ENCODE assay signal across 8 cellular contexts in the genomic region with DNA sequence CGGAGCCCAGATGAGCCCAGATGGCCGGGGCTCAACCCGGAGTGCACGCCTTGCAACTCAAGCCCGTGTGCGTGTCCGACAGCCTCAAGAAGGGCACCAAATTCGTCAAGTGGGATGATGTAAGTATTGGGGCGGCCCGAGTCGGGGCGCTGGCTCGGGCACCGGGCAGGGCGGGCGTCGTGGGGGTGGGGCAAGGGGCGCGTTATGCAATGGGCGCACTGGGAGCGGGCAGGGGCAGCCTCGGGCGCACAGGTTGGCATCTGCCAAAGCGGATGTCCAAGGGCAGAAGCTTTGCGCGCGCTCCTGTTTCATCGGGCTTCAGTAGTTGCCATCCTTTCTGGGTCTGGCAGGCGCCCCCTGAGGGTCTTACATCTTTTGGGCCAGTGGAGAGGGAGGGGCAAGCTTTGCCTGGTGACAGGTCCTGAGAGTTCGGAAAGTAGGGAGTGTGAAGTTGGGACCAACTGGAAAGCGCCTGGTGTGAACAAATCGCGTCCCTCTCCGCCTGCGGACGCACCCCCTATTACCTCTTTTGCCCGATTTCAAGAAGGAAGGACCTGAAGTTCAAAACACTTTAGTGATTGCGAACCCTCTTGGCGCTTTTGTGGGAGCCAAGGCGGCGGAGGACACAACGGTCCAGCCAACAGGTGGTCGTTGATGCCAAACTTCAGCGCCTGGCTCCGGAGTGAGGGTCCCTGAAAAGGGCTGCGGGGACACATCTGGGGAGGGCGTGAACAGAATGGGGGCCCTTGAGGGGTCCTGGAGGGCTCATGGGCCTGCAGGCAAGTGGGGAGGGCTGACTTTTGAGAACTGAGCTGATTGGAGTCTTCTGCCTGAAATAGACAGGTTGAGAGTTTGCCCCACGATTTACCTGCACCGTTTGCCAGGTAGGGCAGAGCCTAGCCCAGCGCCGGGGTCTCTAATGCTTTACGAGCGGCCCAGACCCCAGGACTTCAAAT. TPM values are rescaled to one million over a fixed set of nuclear protein-coding genes. Genes with fewer than 3 reads are reported as not detected.
DNase-seq lines count a peak whose midpoint lies in the region; ATAC-seq and TF ChIP-seq lines count a peak whose summit lies in the region.

No MANE protein-coding gene starts in this region.

- ATAC-seq in HG02943 (IDR thresholded peaks at IDR 0.05; ENCODE audit: low read depth, unreplicated experiment) (peak; percentile 14), HG03469 (IDR thresholded peaks at IDR 0.05; ENCODE audit: unreplicated experiment) (no peak), GM21737 (IDR thresholded peaks at IDR 0.05; ENCODE audit: unreplicated experiment) (no peak), HG02759 (IDR thresholded peaks at IDR 0.05; ENCODE audit: unreplicated experiment) (no peak)

- TF ChIP-seq CTCF in BJ (IDR thresholded peaks at IDR 0.05; ENCODE audit: insufficient read depth, low read depth, low read length) (no peak), left ventricle myocardium inferior (IDR thresholded peaks at IDR 0.05; ENCODE audit: borderline replicate concordance) (no peak)

- H3K4me3 Mint-ChIP-seq in activated naive CD8-positive, alpha-beta T cell = peak overlapping the region; percentile 78

- intact Hi-C loops in left ventricle myocardium inferior (cut with micrococcal nuclease) (loop anchor here (5.0 to 10.0 kb wide), 3 partner anchors 88 to 589 kb away; no protein-coding TSS in a partner anchor), posterior vena cava (cut with DNase I) (loop anchor here in 1 of 2 donors (5.0 kb wide), 2 partner anchors 254 to 589 kb away; no protein-coding TSS in a partner anchor)

- H3K36me3 ChIP-seq in BJ (ENCODE audit: control insufficient read depth, insufficient read depth, low read length) (no peaks in the 10 kb centered on the region), left ventricle myocardium inferior (no peaks in the 10 kb centered on the region)

- peaks cover 37% of the 10 kb centered on the region for H3K4me1 ChIP-seq in left ventricle myocardium inferior

- POLR2A ChIA-PET in BJ (lab: Charles Lee) = no interaction called here

- DNase-seq in BJ (ENCODE audit: low read depth) (no peak), left ventricle myocardium inferior (peak; percentile 28), posterior vena cava (ENCODE audit: low spot score) (peak; percentile 83)

- H3K4me1 Mint-ChIP-seq in activated naive CD8-positive, alpha-beta T cell (ENCODE audit: low read depth) = peaks cover 15% of the 10 kb centered on the region

- no peaks in the 10 kb centered on the region for H3K36me3 Mint-ChIP-seq in activated naive CD8-positive, alpha-beta T cell

- CTCF ChIA-PET in BJ (lab: Yijun Ruan, JAX) = interaction anchor here (1.0 to 3.7 kb wide), 5 partner anchors 89 to 588 kb away, joined by 3 to 30 read pairs (median 8); no protein-coding TSS in a partner anchor

- H3K27me3 Mint-ChIP-seq in activated naive CD8-positive, alpha-beta T cell = peaks cover 26% of the 10 kb centered on the region

- H3K27ac ChIP-seq in left ventricle myocardium inferior (replicated peaks) = peak overlapping the region; percentile 87

- no peak overlapping the region for H3K27ac Mint-ChIP-seq in activated naive CD8-positive, alpha-beta T cell

- no peaks in the 10 kb centered on the region for H3K9me3 Mint-ChIP-seq in activated naive CD8-positive, alpha-beta T cell (ENCODE audit: low read depth)

- H3K4me3 ChIP-seq in BJ (ENCODE audit: low read depth, low read length) (peak overlapping the region; percentile 76), left ventricle myocardium inferior (peak overlapping the region; percentile 80)

- no peaks in the 10 kb centered on the region for H3K9me3 ChIP-seq in left ventricle myocardium inferior (replicated peaks)

- H3K27me3 ChIP-seq in BJ (ENCODE audit: control insufficient read depth, insufficient read depth, low read length) (no peaks in the 10 kb centered on the region), left ventricle myocardium inferior (ENCODE audit: low read depth) (peaks cover 17% of the 10 kb centered on the region)

RNA-seq across cellular contexts. Expression of a gene that starts 0.8 kb away (rescaled TPM):
- 13.5 and 15.2 TPM in 2 replicates for polyA plus RNA-seq in BJ (2011; rRNA removed)
- 22.5 and 30.0 TPM in 2 replicates for polyA minus RNA-seq in BJ (2011; rRNA and poly(A)+ RNA removed)
- total RNA-seq in left ventricle myocardium inferior = 6.0 TPM
- total RNA-seq in posterior vena cava = 10 to 100 TPM; 16.9 to 20.8 TPM
